13 cellular contexts compared by ENCODE assay signal in the genomic region with DNA sequence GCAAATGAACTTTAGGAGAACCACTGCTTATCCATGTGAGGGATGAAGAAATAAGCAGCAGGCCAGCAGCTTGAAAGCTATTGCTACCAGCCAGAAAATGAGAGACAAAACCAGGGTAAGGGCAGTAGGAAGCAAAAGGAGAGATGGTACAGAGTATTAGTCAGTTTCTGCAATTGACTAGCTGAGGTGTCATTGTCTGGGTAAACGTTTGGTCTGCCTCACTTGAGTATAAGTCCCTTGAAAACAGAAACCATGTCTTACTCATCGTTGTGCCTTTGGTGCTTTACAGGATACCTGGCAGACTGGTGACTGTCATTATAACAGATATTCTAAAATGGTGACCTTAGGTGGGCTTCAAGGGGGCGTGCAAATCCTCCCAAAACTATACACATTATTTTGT.
A peak's percentile ranks its signal among the peaks of the same experiment; 100 is the strongest.
DNase-seq lines count a peak whose midpoint lies in the region; ATAC-seq and TF ChIP-seq lines count a peak whose summit lies in the region.
"Had no signal": no experiment of that assay in that cellular context is flagged by ENCODE, and none has a peak within 500 bp of the region (broad histone marks: within the 10 kb centered on the region; RNA-seq: fewer than 3 reads in every experiment).

No MANE protein-coding gene starts in this region.

- TF ChIP-seq CTCF in MCF 10A (IDR thresholded peaks at IDR 0.05; ENCODE audit: unreplicated experiment) = no peak

- peak; percentile 97 for ATAC-seq in activated CD4-positive, alpha-beta T cell treated with anti-CD3 and anti-CD28 coated beads for 36 hours
- peak; percentile 59 for ATAC-seq in activated naive CD8-positive, alpha-beta T cell treated with anti-CD3 and anti-CD28 coated beads, Interleukin-2, amount 50 U/mL, for 24 hours
- peak; percentile 96 for ATAC-seq in activated T-helper 17 cell treated with anti-CD3 and anti-CD28 coated beads, Interleukin-2, amount 50 U/mL, for 72 hours (replicated peaks)
- ATAC-seq in GM21786 (IDR thresholded peaks at IDR 0.05; ENCODE audit: unreplicated experiment) = no peak
- ATAC-seq: HepG2 had no signal

- intact Hi-C loops in activated CD4-positive, alpha-beta T cell treated with anti-CD3 and anti-CD28 coated beads for 36 hours (cut with DNase I, micrococcal nuclease) = no loop called here
- intact Hi-C loops in MCF 10A (cut with micrococcal nuclease) = no loop called here

- no peaks in the 10 kb centered on the region for H3K9me3 Mint-ChIP-seq in activated CD4-positive, alpha-beta T cell treated with anti-CD3 and anti-CD28 coated beads for 36 hours (ENCODE audit: low read depth)
- H3K9me3 Mint-ChIP-seq in activated CD4-positive, alpha-beta T cell treated with anti-CD3 and anti-CD28 coated beads, Interleukin-2, amount 10 ng/mL, durations not matched to agents 7 days and 5 days = no peaks in the 10 kb centered on the region
- H3K9me3 Mint-ChIP-seq in activated naive CD8-positive, alpha-beta T cell treated with anti-CD3 and anti-CD28 coated beads, Interleukin-2, amount 50 U/mL, for 24 hours = no peaks in the 10 kb centered on the region
- H3K9me3 Mint-ChIP-seq in activated naive CD8-positive, alpha-beta T cell treated with anti-CD3 and anti-CD28 coated beads for 36 hours = no peaks in the 10 kb centered on the region
- no peaks in the 10 kb centered on the region for H3K9me3 Mint-ChIP-seq in activated T-helper 17 cell treated with anti-CD3 and anti-CD28 coated beads, Interleukin-2, amount 50 U/mL, for 72 hours
- no peaks in the 10 kb centered on the region for H3K9me3 Mint-ChIP-seq in MCF 10A (ENCODE audit: unreplicated experiment)
- H3K9me3 Mint-ChIP-seq: HFFc6 had no signal

- peaks cover 9% of the 10 kb centered on the region for H3K27me3 Mint-ChIP-seq in activated CD4-positive, alpha-beta T cell treated with anti-CD3 and anti-CD28 coated beads for 36 hours
- peaks cover 23% of the 10 kb centered on the region for H3K27me3 Mint-ChIP-seq in activated CD4-positive, alpha-beta T cell treated with anti-CD3 and anti-CD28 coated beads, Interleukin-2, amount 10 ng/mL, durations not matched to agents 7 days and 5 days
- H3K27me3 Mint-ChIP-seq in activated naive CD8-positive, alpha-beta T cell treated with anti-CD3 and anti-CD28 coated beads, Interleukin-2, amount 50 U/mL, for 24 hours = peaks cover 5% of the 10 kb centered on the region
- no peaks in the 10 kb centered on the region for H3K27me3 Mint-ChIP-seq in activated naive CD8-positive, alpha-beta T cell treated with anti-CD3 and anti-CD28 coated beads for 36 hours
- H3K27me3 Mint-ChIP-seq in activated T-helper 17 cell treated with anti-CD3 and anti-CD28 coated beads, Interleukin-2, amount 50 U/mL, for 72 hours = peaks cover 24% of the 10 kb centered on the region
- H3K27me3 Mint-ChIP-seq in MCF 10A (ENCODE audit: insufficient read depth, unreplicated experiment) = no peaks in the 10 kb centered on the region

- CTCF ChIA-PET in activated CD4-positive, alpha-beta T cell treated with anti-CD3 and anti-CD28 coated beads for 36 hours (lab: Charles Lee) = interaction anchor here (0.6 to 2.9 kb wide), 5 partner anchors 9 to 750 kb away, joined by 3 to 16 read pairs (median 5); no protein-coding TSS in a partner anchor
- CTCF ChIA-PET in activated CD4-positive, alpha-beta T cell treated with anti-CD3 and anti-CD28 coated beads, Interleukin-2, amount 10 ng/mL, durations not matched to agents 7 days and 5 days (lab: Charles Lee) = interaction anchor here (1.2 kb wide), 1 partner anchor 750 kb away, joined by 3 read pairs; no protein-coding TSS in a partner anchor
- CTCF ChIA-PET in MCF 10A (lab: Yijun Ruan, JAX) = interaction anchor here (0.5 to 2.8 kb wide), 4 partner anchors 113 to 750 kb away, joined by 3 to 9 read pairs (median 4); no protein-coding TSS in a partner anchor

- no TSS peak for BruUV-seq in MCF 10A (replicated peaks; lab: Mats Ljungman, UMichigan)

- no peak overlapping the region for H3K27ac Mint-ChIP-seq in activated CD4-positive, alpha-beta T cell treated with anti-CD3 and anti-CD28 coated beads for 36 hours
- no peak overlapping the region for H3K27ac Mint-ChIP-seq in activated CD4-positive, alpha-beta T cell treated with anti-CD3 and anti-CD28 coated beads, Interleukin-2, amount 10 ng/mL, durations not matched to agents 7 days and 5 days
- no peak overlapping the region for H3K27ac Mint-ChIP-seq in activated naive CD8-positive, alpha-beta T cell treated with anti-CD3 and anti-CD28 coated beads, Interleukin-2, amount 50 U/mL, for 24 hours
- H3K27ac Mint-ChIP-seq in activated naive CD8-positive, alpha-beta T cell treated with anti-CD3 and anti-CD28 coated beads for 36 hours = no peak overlapping the region
- H3K27ac Mint-ChIP-seq in activated T-helper 17 cell treated with anti-CD3 and anti-CD28 coated beads, Interleukin-2, amount 50 U/mL, for 72 hours = no peak overlapping the region
- H3K27ac Mint-ChIP-seq in MCF 10A (ENCODE audit: low read depth, unreplicated experiment) = no peak overlapping the region
- H3K27ac Mint-ChIP-seq: HFFc6 had no signal

- H3K36me3 Mint-ChIP-seq in activated CD4-positive, alpha-beta T cell treated with anti-CD3 and anti-CD28 coated beads for 36 hours (ENCODE audit: low read depth) = no peaks in the 10 kb centered on the region
- no peaks in the 10 kb centered on the region for H3K36me3 Mint-ChIP-seq in activated CD4-positive, alpha-beta T cell treated with anti-CD3 and anti-CD28 coated beads, Interleukin-2, amount 10 ng/mL, durations not matched to agents 7 days and 5 days (ENCODE audit: low read depth)
- H3K36me3 Mint-ChIP-seq in activated naive CD8-positive, alpha-beta T cell treated with anti-CD3 and anti-CD28 coated beads, Interleukin-2, amount 50 U/mL, for 24 hours (ENCODE audit: low read depth) = no peaks in the 10 kb centered on the region
- no peaks in the 10 kb centered on the region for H3K36me3 Mint-ChIP-seq in activated naive CD8-positive, alpha-beta T cell treated with anti-CD3 and anti-CD28 coated beads for 36 hours
- H3K36me3 Mint-ChIP-seq in activated T-helper 17 cell treated with anti-CD3 and anti-CD28 coated beads, Interleukin-2, amount 50 U/mL, for 72 hours (ENCODE audit: low read depth) = no peaks in the 10 kb centered on the region
- H3K36me3 Mint-ChIP-seq in MCF 10A (ENCODE audit: insufficient read depth, unreplicated experiment) = no peaks in the 10 kb centered on the region

- DNase-seq in activated CD4-positive, alpha-beta T cell treated with anti-CD3 and anti-CD28 coated beads for 36 hours = no peak
- DNase-seq in activated CD4-positive, alpha-beta T cell treated with anti-CD3 and anti-CD28 coated beads, Interleukin-2, amount 10 ng/mL, durations not matched to agents 7 days and 5 days = no peak
- no peak for DNase-seq in activated naive CD8-positive, alpha-beta T cell treated with anti-CD3 and anti-CD28 coated beads, Interleukin-2, amount 50 U/mL, for 24 hours
- DNase-seq in activated naive CD8-positive, alpha-beta T cell treated with anti-CD3 and anti-CD28 coated beads for 36 hours = no peak
- no peak for DNase-seq in MCF 10A (ENCODE audit: unreplicated experiment)
- DNase-seq: 8988T, AML-193, DMS79 treated with DMSO at 0.1 percent for 48 hours, EL, HFFc6 had no signal

- no peaks in the 10 kb centered on the region for H3K4me1 Mint-ChIP-seq in activated CD4-positive, alpha-beta T cell treated with anti-CD3 and anti-CD28 coated beads for 36 hours
- H3K4me1 Mint-ChIP-seq in activated CD4-positive, alpha-beta T cell treated with anti-CD3 and anti-CD28 coated beads, Interleukin-2, amount 10 ng/mL, durations not matched to agents 7 days and 5 days = no peaks in the 10 kb centered on the region
- H3K4me1 Mint-ChIP-seq in activated naive CD8-positive, alpha-beta T cell treated with anti-CD3 and anti-CD28 coated beads, Interleukin-2, amount 50 U/mL, for 24 hours = no peaks in the 10 kb centered on the region
- H3K4me1 Mint-ChIP-seq in activated naive CD8-positive, alpha-beta T cell treated with anti-CD3 and anti-CD28 coated beads for 36 hours = no peaks in the 10 kb centered on the region
- no peaks in the 10 kb centered on the region for H3K4me1 Mint-ChIP-seq in activated T-helper 17 cell treated with anti-CD3 and anti-CD28 coated beads, Interleukin-2, amount 50 U/mL, for 72 hours
- peaks cover 18% of the 10 kb centered on the region for H3K4me1 Mint-ChIP-seq in MCF 10A (ENCODE audit: insufficient read depth, unreplicated experiment)

- H3K4me3 Mint-ChIP-seq in activated CD4-positive, alpha-beta T cell treated with anti-CD3 and anti-CD28 coated beads for 36 hours = no peak overlapping the region
- H3K4me3 Mint-ChIP-seq in activated CD4-positive, alpha-beta T cell treated with anti-CD3 and anti-CD28 coated beads, Interleukin-2, amount 10 ng/mL, durations not matched to agents 7 days and 5 days = no peak overlapping the region
- no peak overlapping the region for H3K4me3 Mint-ChIP-seq in activated naive CD8-positive, alpha-beta T cell treated with anti-CD3 and anti-CD28 coated beads, Interleukin-2, amount 50 U/mL, for 24 hours
- H3K4me3 Mint-ChIP-seq in activated naive CD8-positive, alpha-beta T cell treated with anti-CD3 and anti-CD28 coated beads for 36 hours = no peak overlapping the region
- H3K4me3 Mint-ChIP-seq in activated T-helper 17 cell treated with anti-CD3 and anti-CD28 coated beads, Interleukin-2, amount 50 U/mL, for 72 hours = no peak overlapping the region
- H3K4me3 Mint-ChIP-seq in MCF 10A (ENCODE audit: unreplicated experiment) = no peak overlapping the region
- H3K4me3 Mint-ChIP-seq: HFFc6 had no signal

- POLR2A ChIA-PET in activated CD4-positive, alpha-beta T cell treated with anti-CD3 and anti-CD28 coated beads for 36 hours (lab: Charles Lee) = no interaction called here
- POLR2A ChIA-PET in activated CD4-positive, alpha-beta T cell treated with anti-CD3 and anti-CD28 coated beads, Interleukin-2, amount 10 ng/mL, durations not matched to agents 7 days and 5 days (lab: Charles Lee) = no interaction called here
- POLR2A ChIA-PET in MCF 10A (lab: Yijun Ruan, JAX) = no interaction called here
